Comparison of ENCODE assay signal across 28 cellular contexts in the genomic region with DNA sequence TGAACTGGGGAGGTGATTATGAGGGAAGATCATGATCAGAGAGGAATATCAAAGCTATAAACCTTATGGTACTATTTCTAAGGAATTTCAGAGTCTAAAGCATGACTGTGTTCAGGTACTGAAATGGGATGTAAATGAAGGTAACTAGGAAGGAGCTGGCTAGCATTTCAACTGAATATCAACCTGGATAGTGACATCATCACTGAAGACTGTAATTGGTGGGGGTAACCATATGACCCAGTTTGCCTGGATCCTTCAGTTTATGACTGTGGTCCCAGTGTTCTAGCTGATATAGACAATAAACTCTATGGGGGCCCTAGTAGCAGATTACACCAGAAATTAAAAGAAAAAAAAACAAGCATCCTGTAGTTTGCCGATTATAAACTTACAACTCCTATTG.
"Had no signal": no experiment of that assay in that cellular context is flagged by ENCODE, and none has a peak within 500 bp of the region (broad histone marks: within the 10 kb centered on the region; RNA-seq: fewer than 3 reads in every experiment).

No MANE protein-coding gene starts in this region.

- H3K4me3 ChIP-seq: esophagus muscularis mucosa, lung, ovary, smooth muscle cell, suprapubic skin, transverse colon, vagina had no signal

- H3K9me3 Mint-ChIP-seq: stimulated activated naive CD8-positive, alpha-beta T cell treated with anti-CD3 and anti-CD28 coated beads, Interleukin-15, amount 100 ng/mL, for 72 hours had no signal

- H3K4me1 Mint-ChIP-seq: naive thymus-derived CD8-positive, alpha-beta T cell; stimulated activated naive CD8-positive, alpha-beta T cell treated with anti-CD3 and anti-CD28 coated beads, Interleukin-15, amount 100 ng/mL, for 72 hours had no signal

- ATAC-seq: effector memory CD8-positive, alpha-beta T cell; foreskin keratinocyte; naive thymus-derived CD8-positive, alpha-beta T cell; sciatic nerve; stimulated activated naive CD8-positive, alpha-beta T cell treated with anti-CD3 and anti-CD28 coated beads, Interleukin-15, amount 100 ng/mL, for 72 hours had no signal

- H3K27me3 ChIP-seq: esophagus muscularis mucosa, foreskin keratinocyte, ovary, suprapubic skin, transverse colon, vagina had no signal

- DNase-seq: cerebellar nuclear complex; cortex of kidney; effector memory CD8-positive, alpha-beta T cell; foreskin keratinocyte; head of caudate nucleus; mesenchymal stem cell; midbrain; naive thymus-derived CD8-positive, alpha-beta T cell; nephron progenitor cell; nucleus accumbens; ovary; posterior cingulate gyrus; stimulated activated CD4-positive, alpha-beta T cell treated with anti-CD3 and anti-CD28 coated beads, Interleukin-12 subunit alpha, Interleukin-12 subunit beta, amount 100 ng/mL, for 4 hours; stimulated activated CD4-positive, alpha-beta T cell treated with anti-CD3 and anti-CD28 coated beads, Interleukin-1b, Interleukin-23, amount 100 ng/mL, for 48 hours; stimulated activated CD4-positive, alpha-beta T cell treated with anti-CD3 and anti-CD28 coated beads, Interleukin-4, amount 100 ng/mL, for 1 hour; stimulated activated CD8-positive, alpha-beta memory T cell treated with anti-CD3 and anti-CD28 coated beads, Interleukin-4, amount 100 ng/mL, for 48 hours; stimulated activated naive CD4-positive, alpha-beta T cell; stimulated activated naive CD8-positive, alpha-beta T cell treated with anti-CD3 and anti-CD28 coated beads, Interleukin-15, amount 100 ng/mL, for 72 hours; transverse colon had no signal

- H3K27ac ChIP-seq: epithelial cell of prostate, esophagus muscularis mucosa, foreskin keratinocyte, ovary, suprapubic skin, transverse colon, vagina had no signal

- H3K4me3 Mint-ChIP-seq: effector memory CD8-positive, alpha-beta T cell; naive thymus-derived CD8-positive, alpha-beta T cell; nephron progenitor cell; stimulated activated naive CD8-positive, alpha-beta T cell treated with anti-CD3 and anti-CD28 coated beads, Interleukin-15, amount 100 ng/mL, for 72 hours had no signal

- H3K4me1 ChIP-seq: foreskin keratinocyte, transverse colon, vagina had no signal

- H3K4me2 ChIP-seq: smooth muscle cell had no signal

- H3K9me3 ChIP-seq: esophagus muscularis mucosa, ovary, suprapubic skin, transverse colon, vagina had no signal

- H3K36me3 ChIP-seq: ovary had no signal

- FAIRE-seq: endometrium, keratinocyte had no signal

- H3K27me3 Mint-ChIP-seq: effector memory CD8-positive, alpha-beta T cell; naive thymus-derived CD8-positive, alpha-beta T cell; stimulated activated naive CD8-positive, alpha-beta T cell treated with anti-CD3 and anti-CD28 coated beads, Interleukin-15, amount 100 ng/mL, for 72 hours had no signal

- H3K27ac Mint-ChIP-seq: effector memory CD8-positive, alpha-beta T cell; naive thymus-derived CD8-positive, alpha-beta T cell; stimulated activated naive CD8-positive, alpha-beta T cell treated with anti-CD3 and anti-CD28 coated beads, Interleukin-15, amount 100 ng/mL, for 72 hours had no signal
